ENCODE assay signal across 17 cellular contexts in genomic region chr6:11341867-11342266, GRCh38.
A peak's percentile ranks its signal among the peaks of the same experiment; 100 is the strongest.
DNase-seq lines count a peak whose midpoint lies in the region; ATAC-seq and TF ChIP-seq lines count a peak whose summit lies in the region.
"Had no signal": no experiment of that assay in that cellular context is flagged by ENCODE, and none has a peak within 500 bp of the region (broad histone marks: within the 10 kb centered on the region; RNA-seq: fewer than 3 reads in every experiment).

No MANE protein-coding gene starts in this region.

- POLR2A ChIA-PET in RWPE1 (lab: Yijun Ruan, JAX; ENCODE audit: low non-redundant PET), result no interaction called here

- no peak overlapping the region for H3K4me3 ChIP-seq in fibroblast of mammary gland (ENCODE audit: control insufficient read depth, low read depth, low read length)
- H3K4me3 ChIP-seq: SJSA1, upper lobe of right lung had no signal

- H3K4me3 Mint-ChIP-seq in activated T-cell treated with anti-CD3 and anti-CD28 coated beads, Interleukin-2, amount 50 U/mL, for 24 hours, result no peak overlapping the region
- no peak overlapping the region for H3K4me3 Mint-ChIP-seq in stimulated activated memory B cell treated with anti-CD40 and anti-IgM and Interleukin-4, amounts not matched to agents 10 μg/mL and 1 μg/mL and 100 μg/mL, for 72 hours

- H3K27me3 Mint-ChIP-seq in activated T-cell treated with anti-CD3 and anti-CD28 coated beads, Interleukin-2, amount 50 U/mL, for 24 hours, result no peaks in the 10 kb centered on the region
- H3K27me3 Mint-ChIP-seq in stimulated activated memory B cell treated with anti-CD40 and anti-IgM and Interleukin-4, amounts not matched to agents 10 μg/mL and 1 μg/mL and 100 μg/mL, for 72 hours, result no peaks in the 10 kb centered on the region

- DNase-seq in activated T-cell treated with anti-CD3 and anti-CD28 coated beads, Interleukin-2, amount 50 U/mL, for 24 hours, result no peak
- no peak for DNase-seq in activated T-cell treated with anti-CD3 and anti-CD28 coated beads, Interleukin-2, amount 50 U/mL, for 1 hour
- DNase-seq in RWPE1 (ENCODE audit: low spot score), result peak; percentile 26
- peak; percentile 61 for DNase-seq in fibroblast of mammary gland (ENCODE audit: low read depth)
- no peak for DNase-seq in stimulated activated naive CD4-positive, alpha-beta T cell (lab: John Stamatoyannopoulos, UW)
- no peak for DNase-seq in medulla oblongata (ENCODE audit: extremely low spot score)
- no peak for DNase-seq in SHP77 treated with DMSO at 0.1 percent for 48 hours (lab: John Stamatoyannopoulos, UW)
- DNase-seq: activated gamma-delta T cell; cerebellar nuclear complex; DMS 273 treated with DMSO at 0.1 percent for 48 hours; NCI-H526 treated with DMSO at 0.1 percent for 48 hours; stimulated activated CD4-positive, alpha-beta T cell treated with anti-CD3 and anti-CD28 coated beads, Interleukin-15, amount 100 ng/mL, for 24 hours; upper lobe of right lung had no signal

- TF ChIP-seq CTCF in RWPE1 (conservative IDR thresholded peaks at IDR 0.05; ENCODE audit: low read depth) (no peak), fibroblast of mammary gland (conservative IDR thresholded peaks at IDR 0.05; ENCODE audit: control insufficient read depth, insufficient read depth, low read depth, low read length) (no peak)

- no peak overlapping the region for H3K27ac ChIP-seq in RWPE1
- H3K27ac ChIP-seq: parathyroid adenoma, SJSA1, upper lobe of right lung had no signal

- no peak for ATAC-seq in stimulated activated memory B cell treated with anti-CD40 and anti-IgM and Interleukin-4, amounts not matched to agents 10 μg/mL and 1 μg/mL and 100 μg/mL, for 72 hours
- ATAC-seq: esophagus mucosa, upper lobe of right lung had no signal

- peaks cover 75% of the 10 kb centered on the region for H3K4me1 Mint-ChIP-seq in activated T-cell treated with anti-CD3 and anti-CD28 coated beads, Interleukin-2, amount 50 U/mL, for 24 hours (ENCODE audit: low read depth)
- peaks cover 61% of the 10 kb centered on the region for H3K4me1 Mint-ChIP-seq in stimulated activated memory B cell treated with anti-CD40 and anti-IgM and Interleukin-4, amounts not matched to agents 10 μg/mL and 1 μg/mL and 100 μg/mL, for 72 hours

- peak overlapping the region; percentile 91 for H3K27ac Mint-ChIP-seq in activated T-cell treated with anti-CD3 and anti-CD28 coated beads, Interleukin-2, amount 50 U/mL, for 24 hours
- H3K27ac Mint-ChIP-seq in stimulated activated memory B cell treated with anti-CD40 and anti-IgM and Interleukin-4, amounts not matched to agents 10 μg/mL and 1 μg/mL and 100 μg/mL, for 72 hours, result peak overlapping the region; percentile 26

- H3K9me3 Mint-ChIP-seq in activated T-cell treated with anti-CD3 and anti-CD28 coated beads, Interleukin-2, amount 50 U/mL, for 24 hours, result peaks cover 4% of the 10 kb centered on the region
- peaks cover 9% of the 10 kb centered on the region for H3K9me3 Mint-ChIP-seq in stimulated activated memory B cell treated with anti-CD40 and anti-IgM and Interleukin-4, amounts not matched to agents 10 μg/mL and 1 μg/mL and 100 μg/mL, for 72 hours

- CTCF ChIA-PET in RWPE1 (lab: Yijun Ruan, JAX), result interaction anchor here (0.6 to 1.1 kb wide), 2 partner anchors 23 to 360 kb away, joined by 3 to 4 read pairs; no protein-coding TSS in a partner anchor

- peaks cover 60% of the 10 kb centered on the region for H3K36me3 Mint-ChIP-seq in activated T-cell treated with anti-CD3 and anti-CD28 coated beads, Interleukin-2, amount 50 U/mL, for 24 hours (ENCODE audit: low read depth)
- peaks cover 45% of the 10 kb centered on the region for H3K36me3 Mint-ChIP-seq in stimulated activated memory B cell treated with anti-CD40 and anti-IgM and Interleukin-4, amounts not matched to agents 10 μg/mL and 1 μg/mL and 100 μg/mL, for 72 hours

Comparison
In these comparisons a context has a peak if more than half of its experiments do, and no peak if none do; other contexts are left out.
1. DNase-seq: peak in RWPE1 (single experiment) and fibroblast of mammary gland (single experiment); none in activated T-cell treated with anti-CD3 and anti-CD28 coated beads, Interleukin-2, amount 50 U/mL, for 24 hours (single experiment), activated T-cell treated with anti-CD3 and anti-CD28 coated beads, Interleukin-2, amount 50 U/mL, for 1 hour (single experiment), stimulated activated naive CD4-positive, alpha-beta T cell (0 of 6), medulla oblongata (single experiment) and SHP77 treated with DMSO at 0.1 percent for 48 hours (single experiment).